ENCODE assay signal across 9 cellular contexts in genomic region chr12:15532364-15532977, GRCh38.
DNase-seq lines count a peak whose midpoint lies in the region; ATAC-seq and TF ChIP-seq lines count a peak whose summit lies in the region.
"Had no signal": no experiment of that assay in that cellular context is flagged by ENCODE, and none has a peak within 500 bp of the region (broad histone marks: within the 10 kb centered on the region; RNA-seq: fewer than 3 reads in every experiment).

No MANE protein-coding gene starts in this region.

- no peak overlapping the region for H3K27ac Mint-ChIP-seq in effector memory CD8-positive, alpha-beta T cell
- peak overlapping the region in 7 of 10 donors; percentile 37 to 90 (median 73) for H3K27ac Mint-ChIP-seq in naive thymus-derived CD8-positive, alpha-beta T cell
- H3K27ac Mint-ChIP-seq in immature natural killer cell = no peak overlapping the region
- H3K27ac Mint-ChIP-seq: CD8-positive, alpha-beta memory T cell had no signal

- no peaks in the 10 kb centered on the region for H3K36me3 Mint-ChIP-seq in effector memory CD8-positive, alpha-beta T cell (ENCODE audit: insufficient read depth)
- peaks cover 0 to 9% (median 7%) of the 10 kb centered on the region in 3 donors for H3K36me3 Mint-ChIP-seq in naive thymus-derived CD8-positive, alpha-beta T cell
- no peaks in the 10 kb centered on the region for H3K36me3 Mint-ChIP-seq in immature natural killer cell

- ATAC-seq in effector memory CD8-positive, alpha-beta T cell (replicated peaks) = peak; percentile 47
- ATAC-seq in naive thymus-derived CD8-positive, alpha-beta T cell = peak; percentile 72 to 86

- H3K27me3 ChIP-seq in MG63 = no peaks in the 10 kb centered on the region
- H3K27me3 ChIP-seq in WERI-Rb-1 (ENCODE audit: insufficient read depth, low read depth, severe bottlenecking) = no peaks in the 10 kb centered on the region

- no peak overlapping the region for H3K4me3 Mint-ChIP-seq in effector memory CD8-positive, alpha-beta T cell
- H3K4me3 Mint-ChIP-seq in naive thymus-derived CD8-positive, alpha-beta T cell = peak overlapping the region in 6 of 10 donors; percentile 7 to 70 (median 22)
- no peak overlapping the region for H3K4me3 Mint-ChIP-seq in immature natural killer cell
- H3K4me3 Mint-ChIP-seq: CD8-positive, alpha-beta memory T cell had no signal

- H3K9me3 Mint-ChIP-seq in effector memory CD8-positive, alpha-beta T cell = no peaks in the 10 kb centered on the region
- peaks cover 0 to 18% (median 6%) of the 10 kb centered on the region in 9 donors for H3K9me3 Mint-ChIP-seq in naive thymus-derived CD8-positive, alpha-beta T cell
- H3K9me3 Mint-ChIP-seq in immature natural killer cell = peaks cover 0 to 13% (median 3%) of the 10 kb centered on the region in 6 donors

- POLR2A ChIA-PET in naive thymus-derived CD8-positive, alpha-beta T cell (lab: Charles Lee) = interaction anchor here (0.7 to 1.7 kb wide), 8 partner anchors 14 to 58 kb away, joined by 3 to 16 read pairs (median 4); no protein-coding TSS in a partner anchor

- TF ChIP-seq CTCF in WERI-Rb-1 (IDR thresholded peaks at IDR 0.05; ENCODE audit: low read depth, low read length) = peak; percentile 59

- H3K4me1 Mint-ChIP-seq in effector memory CD8-positive, alpha-beta T cell (ENCODE audit: low read depth in 2 of 2) = peaks cover 9% of the 10 kb centered on the region in 2 donors
- peaks cover 0 to 18% (median 6%) of the 10 kb centered on the region in 4 donors for H3K4me1 Mint-ChIP-seq in naive thymus-derived CD8-positive, alpha-beta T cell
- H3K4me1 Mint-ChIP-seq in immature natural killer cell = no peaks in the 10 kb centered on the region

- H3K4me3 ChIP-seq in MG63 = no peak overlapping the region
- no peak overlapping the region for H3K4me3 ChIP-seq in WERI-Rb-1 (ENCODE audit: low read depth, low read length)

- DNase-seq in NCI-H146 (lab: John Stamatoyannopoulos, UW) (peak; percentile 21), NCI-H146 treated with DMSO at 0.1 percent for 48 hours (lab: John Stamatoyannopoulos, UW; ENCODE audit: unreplicated experiment) (no peak), HCEC 1CT (peak; percentile 83), MG63 (peak; percentile 55), WERI-Rb-1 (peak; percentile 67), immature natural killer cell (no peak)
- no peak for DNase-seq in effector memory CD8-positive, alpha-beta T cell
- DNase-seq in naive thymus-derived CD8-positive, alpha-beta T cell = peak; percentile 9 to 76 (median 52)

- peaks cover 5% of the 10 kb centered on the region; the same call in 1 of the 2 replicates for H3K9me3 ChIP-seq in MG63
- H3K9me3 ChIP-seq in WERI-Rb-1 (ENCODE audit: severe bottlenecking) = no peaks in the 10 kb centered on the region

- no peak overlapping the region for H3K27ac ChIP-seq in WERI-Rb-1

- H3K27me3 Mint-ChIP-seq in effector memory CD8-positive, alpha-beta T cell = no peaks in the 10 kb centered on the region
- peaks cover 0 to 3% (median 0%) of the 10 kb centered on the region in 5 donors for H3K27me3 Mint-ChIP-seq in naive thymus-derived CD8-positive, alpha-beta T cell
- peaks cover 0 to 8% (median 2%) of the 10 kb centered on the region in 3 donors for H3K27me3 Mint-ChIP-seq in immature natural killer cell (ENCODE audit: low read depth in 3 of 3)

- H3K36me3 ChIP-seq in MG63 = no peaks in the 10 kb centered on the region
- no peaks in the 10 kb centered on the region for H3K36me3 ChIP-seq in WERI-Rb-1

Comparison
In these comparisons a context has a peak if more than half of its experiments do, and no peak if none do; other contexts are left out.
1. DNase-seq: peak in NCI-H146 (single experiment), HCEC 1CT (single experiment), MG63 (single experiment), WERI-Rb-1 (single experiment) and naive thymus-derived CD8-positive, alpha-beta T cell (10 of 10); none in NCI-H146 treated with DMSO at 0.1 percent for 48 hours (single experiment), effector memory CD8-positive, alpha-beta T cell (0 of 3) and immature natural killer cell (0 of 3).
2. H3K27ac Mint-ChIP-seq: peak in naive thymus-derived CD8-positive, alpha-beta T cell (7 of 10); none in effector memory CD8-positive, alpha-beta T cell (0 of 2) and immature natural killer cell (0 of 6).
3. H3K4me3 Mint-ChIP-seq: peak in naive thymus-derived CD8-positive, alpha-beta T cell (6 of 10); none in effector memory CD8-positive, alpha-beta T cell (0 of 2) and immature natural killer cell (0 of 5).